Comparison of ENCODE assay signal across 23 cellular contexts in genomic region chr16:78058165-78058564, GRCh38. TPM values are rescaled to one million over a fixed set of nuclear protein-coding genes. Genes with fewer than 3 reads are reported as not detected.
"Had no signal": no experiment of that assay in that cellular context is flagged by ENCODE, and none has a peak within 500 bp of the region (broad histone marks: within the 10 kb centered on the region; RNA-seq: fewer than 3 reads in every experiment).

No MANE protein-coding gene starts in this region.

- H3K4me1 Mint-ChIP-seq: T-helper 17 cell had no signal

- H3K27ac ChIP-seq: KMS-11, RWPE1 had no signal

- H3K36me3 ChIP-seq: MG63 had no signal

- H3K4me2 ChIP-seq: KMS-11, SK-N-SH had no signal

- H3K9me3 ChIP-seq: MG63, SK-N-SH had no signal

- DNase-seq: IMR-90; MG63; NCI-H1436; NCI-H1930; NCI-H2081; NCI-H2107; NCI-H2171 treated with DMSO at 0.1 percent for 48 hours; NCI-H446 treated with DMSO at 0.1 percent for 48 hours; NCI-H526; NK-92 treated with Interleukin-12 subunit alpha and Interleukin-12 subunit beta, amount 100 ng/mL, for 24 hours; PC-3; SK-N-SH; SW 1271; T-helper 1 cell; T-helper 17 cell had no signal

- H3K27me3 ChIP-seq: MG63 had no signal

- H3K4me3 Mint-ChIP-seq: T-helper 17 cell had no signal

- H3K9ac ChIP-seq: KMS-11, SK-N-SH had no signal

- H3K9me2 ChIP-seq: SK-N-SH had no signal

- H3K27ac Mint-ChIP-seq: T-helper 17 cell had no signal

- H3K4me3 ChIP-seq: K562, MG63 had no signal

RNA-seq across cellular contexts. Expression of gene CLEC3A, which starts 35.8 kb away (rescaled TPM):
- total RNA-seq: HepG2, HT1080, IMR-90, K562, LHCN-M2, OCI-LY7, PC-3, SK-MEL-5, T-helper 17 cell had no signal
